ENCODE assay signal across 8 cellular contexts in the genomic region with DNA sequence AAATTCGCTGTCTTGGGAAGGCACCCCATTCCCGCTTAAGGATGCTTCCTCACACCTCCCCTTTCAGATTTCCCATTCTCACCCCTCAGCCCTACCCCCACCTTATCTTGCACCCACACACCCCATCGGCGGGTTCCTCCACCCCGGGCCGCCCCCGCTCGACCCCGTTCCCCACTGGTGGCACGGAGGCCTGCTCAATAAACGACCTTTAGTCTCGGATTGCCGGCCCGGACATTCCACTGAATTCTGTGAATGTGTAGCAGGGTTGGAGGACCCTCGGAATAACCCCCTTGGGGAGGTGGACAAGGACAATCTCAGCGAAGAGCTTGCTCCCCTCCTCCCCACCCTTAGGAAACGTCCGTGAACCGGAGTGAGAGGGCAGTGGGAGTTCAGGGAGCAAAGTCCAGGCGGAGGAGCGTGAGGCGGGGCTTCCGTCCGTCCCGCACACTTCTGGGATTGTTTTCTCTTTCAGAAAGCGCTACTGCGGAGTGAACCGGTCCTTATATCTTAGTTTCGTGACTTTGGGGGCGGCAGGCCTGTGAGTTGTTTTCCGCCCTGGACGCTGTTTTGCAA. TPM values are rescaled to one million over a fixed set of nuclear protein-coding genes. Genes with fewer than 3 reads are reported as not detected.
DNase-seq lines count a peak whose midpoint lies in the region; ATAC-seq and TF ChIP-seq lines count a peak whose summit lies in the region.

No MANE protein-coding gene starts in this region.

- peaks cover 37 to 54% of the 10 kb centered on the region in 2 donors for H3K4me1 Mint-ChIP-seq in effector memory CD8-positive, alpha-beta T cell (ENCODE audit: low read depth in 2 of 2)
- H3K4me1 Mint-ChIP-seq in naive thymus-derived CD4-positive, alpha-beta T cell: peaks cover 41 to 76% (median 62%) of the 10 kb centered on the region in 7 donors

- H3K4me3 Mint-ChIP-seq in effector memory CD8-positive, alpha-beta T cell: peak overlapping the region; percentile 69 to 77
- H3K4me3 Mint-ChIP-seq in naive thymus-derived CD4-positive, alpha-beta T cell: peak overlapping the region; percentile 52 to 81 (median 66)

- no peaks in the 10 kb centered on the region for H3K36me3 ChIP-seq in KMS-11 (ENCODE audit: insufficient read depth)
- H3K36me3 ChIP-seq in naive thymus-derived CD4-positive, alpha-beta T cell (ENCODE audit: control insufficient read depth in 2 of 3, insufficient read depth in 3 of 3, low read length in 3 of 3): peaks cover 0 to 17% (median 5%) of the 10 kb centered on the region in 3 experiments

- H3K4me2 ChIP-seq in KMS-11: peak overlapping the region; percentile 96

- POLR2A ChIA-PET in naive thymus-derived CD4-positive, alpha-beta T cell (lab: Charles Lee): interaction anchor here (1.6 to 4.3 kb wide), 2 partner anchors 19 to 27 kb away, joined by 4 to 11 read pairs; partner anchors contain the start of genes AUP1, CCDC142, HTRA2 and TTC31

- peaks cover 6 to 68% of the 10 kb centered on the region in 2 donors for H3K27me3 Mint-ChIP-seq in effector memory CD8-positive, alpha-beta T cell
- peaks cover 60 to 78% (median 69%) of the 10 kb centered on the region in 5 donors for H3K27me3 Mint-ChIP-seq in naive thymus-derived CD4-positive, alpha-beta T cell

- no peak for ATAC-seq in effector memory CD8-positive, alpha-beta T cell (replicated peaks)
- ATAC-seq in naive thymus-derived CD4-positive, alpha-beta T cell: no peak
- ATAC-seq in GM18517 (IDR thresholded peaks at IDR 0.05; ENCODE audit: unreplicated experiment): no peak

- H3K4me1 ChIP-seq in KMS-11 (ENCODE audit: low read depth, poor library complexity, severe bottlenecking): peaks cover 21% of the 10 kb centered on the region
- peaks cover 17 to 52% of the 10 kb centered on the region in 2 donors for H3K4me1 ChIP-seq in naive thymus-derived CD4-positive, alpha-beta T cell (ENCODE audit: control insufficient read depth in 2 of 2, insufficient read depth in 2 of 2, low read length in 2 of 2)

- H3K27ac ChIP-seq in KMS-11: no peak overlapping the region
- H3K27ac ChIP-seq in naive thymus-derived CD4-positive, alpha-beta T cell (ENCODE audit: low read depth, low read length): no peak overlapping the region

- intact Hi-C loops in naive thymus-derived CD4-positive, alpha-beta T cell (cut with micrococcal nuclease): loop anchor here in 1 of 2 donors (10.0 kb wide), 1 partner anchor 153 kb away; the partner anchor contains the start of gene SEMA4F

- TF ChIP-seq CTCF in AG09309 (IDR thresholded peaks at IDR 0.05; ENCODE audit: control insufficient read depth, insufficient read depth, low read depth, low read length, missing control alignments) (no peak), KMS-11 (conservative IDR thresholded peaks at IDR 0.05; ENCODE audit: low read depth, low read length) (no peak)

- CTCF ChIA-PET in naive thymus-derived CD4-positive, alpha-beta T cell (lab: Charles Lee): no interaction called here

- no peaks in the 10 kb centered on the region for H3K9me3 Mint-ChIP-seq in effector memory CD8-positive, alpha-beta T cell
- peaks cover 0 to 3% (median 0%) of the 10 kb centered on the region in 11 donors for H3K9me3 Mint-ChIP-seq in naive thymus-derived CD4-positive, alpha-beta T cell

- no peak for DNase-seq in AG09309 (ENCODE audit: low read depth)
- DNase-seq in effector memory CD8-positive, alpha-beta T cell: no peak
- DNase-seq in naive thymus-derived CD4-positive, alpha-beta T cell: no peak
- no peak for DNase-seq in AG08395 (ENCODE audit: low spot score)
- no peak for DNase-seq in DMS114 treated with DMSO at 0.1 percent for 48 hours (lab: John Stamatoyannopoulos, UW; ENCODE audit: unreplicated experiment)
- DNase-seq in stimulated activated CD4-positive, alpha-beta T cell treated with anti-CD3 and anti-CD28 coated beads, Interleukin-12 subunit alpha, Interleukin-12 subunit beta, amount 100 ng/mL, for 4 hours: no peak

- H3K4me3 ChIP-seq in AG09309 (ENCODE audit: control insufficient read depth, low read depth, low read length) (peak overlapping the region; percentile 65), KMS-11 (IDR thresholded peaks at IDR 0.05; ENCODE audit: insufficient read depth, low read depth, low read length) (no peak overlapping the region)
- H3K4me3 ChIP-seq in naive thymus-derived CD4-positive, alpha-beta T cell (ENCODE audit: low read length): peak overlapping the region; percentile 36

- peak overlapping the region; percentile 98 for H2AFZ ChIP-seq in KMS-11 (ENCODE audit: low read depth)

- peak overlapping the region; percentile 42; the same call in 1 of the 2 replicates for H3K9ac ChIP-seq in KMS-11

- no peak overlapping the region for H3K27ac Mint-ChIP-seq in effector memory CD8-positive, alpha-beta T cell
- peak overlapping the region in 2 of 9 donors; percentile 14 to 15 for H3K27ac Mint-ChIP-seq in naive thymus-derived CD4-positive, alpha-beta T cell

- peaks cover 13% of the 10 kb centered on the region for H3K79me2 ChIP-seq in KMS-11 (ENCODE audit: insufficient read depth, low read depth)

- H3K9me3 ChIP-seq in naive thymus-derived CD4-positive, alpha-beta T cell (ENCODE audit: control insufficient read depth in 2 of 3, low read length in 3 of 3): no peaks in the 10 kb centered on the region

- peaks cover 27% of the 10 kb centered on the region for H3K36me3 Mint-ChIP-seq in effector memory CD8-positive, alpha-beta T cell (ENCODE audit: insufficient read depth)
- H3K36me3 Mint-ChIP-seq in naive thymus-derived CD4-positive, alpha-beta T cell: peaks cover 12 to 32% (median 27%) of the 10 kb centered on the region in 5 donors

- peaks cover 12% of the 10 kb centered on the region; the same call in 1 of the 2 replicates for H3K27me3 ChIP-seq in KMS-11 (ENCODE audit: insufficient read depth, low read depth)
- H3K27me3 ChIP-seq in naive thymus-derived CD4-positive, alpha-beta T cell (ENCODE audit: control insufficient read depth in 2 of 2, insufficient read depth in 2 of 2, low read length in 2 of 2): peaks cover 4 to 43% of the 10 kb centered on the region in 2 donors

- H4K20me1 ChIP-seq in KMS-11 (ENCODE audit: insufficient read depth): no peaks in the 10 kb centered on the region

RNA-seq across cellular contexts. Expression of gene LBX2, which starts 2.8 kb away (rescaled TPM):
- total RNA-seq in naive thymus-derived CD4-positive, alpha-beta T cell: under 1 TPM in 2 of 5 experiments, not detected in 3; 0.44 to 0.65 TPM
- not detected for polyA plus RNA-seq in naive thymus-derived CD4-positive, alpha-beta T cell

RNA-seq across cellular contexts. Expression of gene PCGF1, which starts 5.3 kb away (rescaled TPM):
- total RNA-seq in naive thymus-derived CD4-positive, alpha-beta T cell: 10 to 100 TPM; 25.7 to 37.0 (median 31.2) TPM
- 10 to 100 TPM in 1 of 2 donors, 1 to 10 TPM in 1; 9.0 to 25.0 TPM for polyA plus RNA-seq in naive thymus-derived CD4-positive, alpha-beta T cell

RNA-seq across cellular contexts. Expression of gene TLX2, which starts 12.0 kb away (rescaled TPM):
- total RNA-seq in naive thymus-derived CD4-positive, alpha-beta T cell: under 1 TPM in 2 of 5 experiments, not detected in 3; 0.34 to 0.66 TPM
- polyA plus RNA-seq in naive thymus-derived CD4-positive, alpha-beta T cell: not detected

RNA-seq across cellular contexts. Expression of gene TTC31, which starts 19.4 kb away (rescaled TPM):
- 10 to 100 TPM; 35.5 to 50.4 (median 43.6) TPM for total RNA-seq in naive thymus-derived CD4-positive, alpha-beta T cell
- polyA plus RNA-seq in naive thymus-derived CD4-positive, alpha-beta T cell: 10 to 100 TPM; 19.8 to 24.5 TPM

RNA-seq across cellular contexts. Expression of gene CCDC142, which starts 19.4 kb away (rescaled TPM):
- total RNA-seq in naive thymus-derived CD4-positive, alpha-beta T cell: 10 to 100 TPM; 21.4 to 75.2 (median 33.8) TPM
- 10 to 100 TPM; 13.1 to 23.9 TPM for polyA plus RNA-seq in naive thymus-derived CD4-positive, alpha-beta T cell
